In genomic region chr16:65218348-65218747, GRCh38 we compare ENCODE assay signal across 30 cellular contexts.
"Had no signal": no experiment of that assay in that cellular context is flagged by ENCODE, and none has a peak within 500 bp of the region (broad histone marks: within the 10 kb centered on the region; RNA-seq: fewer than 3 reads in every experiment).

No MANE protein-coding gene starts in this region.

- H3K4me1 Mint-ChIP-seq: activated CD4-positive, alpha-beta memory T cell treated with anti-CD3 and anti-CD28 coated beads, Interleukin-2, amount 10 ng/mL, durations not matched to agents 7 days and 5 days; activated CD4-positive, alpha-beta T cell treated with anti-CD3 and anti-CD28 coated beads, Interleukin-2, amount 10 ng/mL, durations not matched to agents 7 days and 5 days; activated naive CD4-positive, alpha-beta T cell treated with anti-CD3 and anti-CD28 coated beads, Interleukin-2, amount 10 ng/mL, durations not matched to agents 7 days and 5 days; activated naive CD8-positive, alpha-beta T cell treated with anti-CD3 and anti-CD28 coated beads, Interleukin-2, amount 10 ng/mL, durations not matched to agents 7 days and 5 days; central memory CD8-positive, alpha-beta T cell; T-helper 17 cell had no signal

- H3K27me3 Mint-ChIP-seq: activated CD4-positive, alpha-beta memory T cell treated with anti-CD3 and anti-CD28 coated beads, Interleukin-2, amount 10 ng/mL, durations not matched to agents 7 days and 5 days; activated CD4-positive, alpha-beta T cell treated with anti-CD3 and anti-CD28 coated beads, Interleukin-2, amount 10 ng/mL, durations not matched to agents 7 days and 5 days; activated naive CD4-positive, alpha-beta T cell treated with anti-CD3 and anti-CD28 coated beads, Interleukin-2, amount 10 ng/mL, durations not matched to agents 7 days and 5 days; activated naive CD8-positive, alpha-beta T cell treated with anti-CD3 and anti-CD28 coated beads, Interleukin-2, amount 10 ng/mL, durations not matched to agents 7 days and 5 days; activated T-cell treated with anti-CD3 and anti-CD28 coated beads, Interleukin-2, amount 50 U/mL, for 24 hours; central memory CD8-positive, alpha-beta T cell; T-helper 17 cell had no signal

- ATAC-seq: activated naive CD4-positive, alpha-beta T cell treated with anti-CD3 and anti-CD28 coated beads, Interleukin-2, amount 50 U/mL, for 72 hours; activated T-cell treated with anti-CD3 and anti-CD28 coated beads, Interleukin-2, amount 50 U/mL, for 72 hours; esophagus mucosa; foreskin keratinocyte; gastrocnemius medialis; heart left ventricle; T-helper 17 cell had no signal

- H3K27ac ChIP-seq: brain microvascular endothelial cell, foreskin keratinocyte, gastrocnemius medialis, heart left ventricle had no signal

- H3K9me3 Mint-ChIP-seq: activated CD4-positive, alpha-beta T cell treated with anti-CD3 and anti-CD28 coated beads, Interleukin-2, amount 10 ng/mL, durations not matched to agents 7 days and 5 days; activated naive CD8-positive, alpha-beta T cell treated with anti-CD3 and anti-CD28 coated beads, Interleukin-2, amount 10 ng/mL, durations not matched to agents 7 days and 5 days had no signal

- H3K27ac Mint-ChIP-seq: activated CD4-positive, alpha-beta memory T cell treated with anti-CD3 and anti-CD28 coated beads, Interleukin-2, amount 10 ng/mL, durations not matched to agents 7 days and 5 days; activated CD4-positive, alpha-beta T cell treated with anti-CD3 and anti-CD28 coated beads, Interleukin-2, amount 10 ng/mL, durations not matched to agents 7 days and 5 days; activated naive CD4-positive, alpha-beta T cell treated with anti-CD3 and anti-CD28 coated beads, Interleukin-2, amount 10 ng/mL, durations not matched to agents 7 days and 5 days; activated naive CD4-positive, alpha-beta T cell treated with anti-CD3 and anti-CD28 coated beads, Interleukin-2, amount 50 U/mL, for 72 hours; activated naive CD8-positive, alpha-beta T cell treated with anti-CD3 and anti-CD28 coated beads, Interleukin-2, amount 10 ng/mL, durations not matched to agents 7 days and 5 days; activated T-cell treated with anti-CD3 and anti-CD28 coated beads, Interleukin-2, amount 50 U/mL, for 24 hours; activated T-cell treated with anti-CD3 and anti-CD28 coated beads, Interleukin-2, amount 50 U/mL, for 72 hours; T-helper 17 cell; T-helper 2 cell treated with Interferon-gamma antibody and Interleukin-4, amounts not matched to agents 5 μg/mL and 100 μg/mL, for 36 hours had no signal

- H3K27me3 ChIP-seq: brain microvascular endothelial cell, gastrocnemius medialis had no signal

- H3K36me3 Mint-ChIP-seq: activated naive CD4-positive, alpha-beta T cell treated with anti-CD3 and anti-CD28 coated beads, Interleukin-2, amount 10 ng/mL, durations not matched to agents 7 days and 5 days; activated naive CD4-positive, alpha-beta T cell treated with anti-CD3 and anti-CD28 coated beads, Interleukin-2, amount 50 U/mL, for 72 hours; activated naive CD8-positive, alpha-beta T cell treated with anti-CD3 and anti-CD28 coated beads, Interleukin-2, amount 10 ng/mL, durations not matched to agents 7 days and 5 days had no signal

- FAIRE-seq: astrocyte, bronchial epithelial cell, colon had no signal

- H3K4me3 Mint-ChIP-seq: activated CD4-positive, alpha-beta memory T cell treated with anti-CD3 and anti-CD28 coated beads, Interleukin-2, amount 10 ng/mL, durations not matched to agents 7 days and 5 days; activated CD4-positive, alpha-beta T cell treated with anti-CD3 and anti-CD28 coated beads, Interleukin-2, amount 10 ng/mL, durations not matched to agents 7 days and 5 days; activated naive CD4-positive, alpha-beta T cell treated with anti-CD3 and anti-CD28 coated beads, Interleukin-2, amount 10 ng/mL, durations not matched to agents 7 days and 5 days; activated naive CD8-positive, alpha-beta T cell treated with anti-CD3 and anti-CD28 coated beads, Interleukin-2, amount 10 ng/mL, durations not matched to agents 7 days and 5 days; activated T-cell treated with anti-CD3 and anti-CD28 coated beads, Interleukin-2, amount 50 U/mL, for 24 hours; activated T-cell treated with anti-CD3 and anti-CD28 coated beads, Interleukin-2, amount 50 U/mL, for 72 hours; central memory CD8-positive, alpha-beta T cell; T-helper 17 cell; T-helper 2 cell treated with Interferon-gamma antibody and Interleukin-4, amounts not matched to agents 5 μg/mL and 100 μg/mL, for 36 hours had no signal

- DNase-seq: activated CD4-positive, alpha-beta memory T cell treated with anti-CD3 and anti-CD28 coated beads, Interleukin-2, amount 10 ng/mL, durations not matched to agents 7 days and 5 days; activated CD4-positive, alpha-beta T cell treated with anti-CD3 and anti-CD28 coated beads for 1 hour; activated CD4-positive, alpha-beta T cell treated with anti-CD3 and anti-CD28 coated beads for 4 hours; activated CD4-positive, alpha-beta T cell treated with anti-CD3 and anti-CD28 coated beads, Interleukin-2, amount 10 ng/mL, durations not matched to agents 7 days and 5 days; activated CD4-positive, alpha-beta T cell treated with anti-CD3 and anti-CD28 coated beads, Interleukin-2, amount 50 U/mL, for 4 hours; activated CD8-positive, alpha-beta memory T cell treated with anti-CD3 and anti-CD28 coated beads, Interleukin-2, amount 50 U/mL, for 48 hours; activated gamma-delta T cell; activated naive CD4-positive, alpha-beta T cell; activated naive CD4-positive, alpha-beta T cell treated with anti-CD3 and anti-CD28 coated beads, Interleukin-2, amount 10 ng/mL, durations not matched to agents 7 days and 5 days; activated naive CD8-positive, alpha-beta T cell treated with anti-CD3 and anti-CD28 coated beads, Interleukin-2, amount 10 ng/mL, durations not matched to agents 7 days and 5 days; activated T-cell treated with anti-CD3 and anti-CD28 coated beads for 4 hours; activated T-cell treated with anti-CD3 and anti-CD28 coated beads, Interleukin-2, amount 50 U/mL, for 24 hours; activated T-cell treated with anti-CD3 and anti-CD28 coated beads, Interleukin-2, amount 50 U/mL, for 72 hours; brain microvascular endothelial cell; cortex of kidney; effector CD8-positive, alpha-beta T cell; foreskin keratinocyte; gastrocnemius medialis; glutamatergic neuron; heart left ventricle; T-helper 1 cell; T-helper 17 cell; T1000 had no signal

- H3K4me1 ChIP-seq: foreskin keratinocyte, gastrocnemius medialis, heart left ventricle had no signal

- H3K9me3 ChIP-seq: gastrocnemius medialis, heart left ventricle had no signal

- H3K36me3 ChIP-seq: brain microvascular endothelial cell, gastrocnemius medialis, heart left ventricle had no signal

- H3K4me3 ChIP-seq: gastrocnemius medialis, heart left ventricle had no signal
